Comparison of ENCODE assay signal across 30 cellular contexts in genomic region chr2:97796465-97797126, GRCh38.
"Had no signal": no experiment of that assay in that cellular context is flagged by ENCODE, and none has a peak within 500 bp of the region (broad histone marks: within the 10 kb centered on the region; RNA-seq: fewer than 3 reads in every experiment).

No MANE protein-coding gene starts in this region.

- H3K4me1 ChIP-seq: adrenal gland, ascending aorta, esophagus squamous epithelium, gastroesophageal sphincter had no signal

- H3K9me3 ChIP-seq: adrenal gland, ascending aorta, esophagus squamous epithelium, gastroesophageal sphincter had no signal

- FAIRE-seq: bronchial epithelial cell, endometrium, endothelial cell of umbilical vein had no signal

- DNase-seq: activated CD4-positive, alpha-beta memory T cell treated with anti-CD3 and anti-CD28 coated beads for 36 hours; activated CD4-positive, alpha-beta T cell treated with anti-CD3 and anti-CD28 coated beads for 36 hours; activated CD4-positive, alpha-beta T cell treated with anti-CD3 and anti-CD28 coated beads, Interleukin-2, amount 10 ng/mL, durations not matched to agents 24 days and 14 days; activated CD4-positive, CD25-positive, alpha-beta regulatory T cell; activated CD4-positive, CD25-positive, alpha-beta regulatory T cell treated with anti-CD3 and anti-CD28 coated beads, Interleukin-2, amount 50 U/mL, for 72 hours; activated CD8-positive, alpha-beta memory T cell treated with anti-CD3 and anti-CD28 coated beads, Interleukin-2, amount 10 ng/mL, durations not matched to agents 7 days and 5 days; activated CD8-positive, alpha-beta memory T cell treated with anti-CD3 and anti-CD28 coated beads, Interleukin-2, amount 50 U/mL, for 4 hours; activated CD8-positive, alpha-beta T cell treated with anti-CD3 and anti-CD28 coated beads, Interleukin-2, amount 10 ng/mL, durations not matched to agents 7 days and 5 days; activated effector memory CD4-positive, alpha-beta T cell treated with anti-CD3 and anti-CD28 coated beads, Interleukin-2, amount 50 U/mL, for 16 hours; activated naive CD4-positive, alpha-beta T cell treated with anti-CD3 and anti-CD28 coated beads for 36 hours; activated naive CD8-positive, alpha-beta T cell treated with anti-CD3 and anti-CD28 coated beads for 36 hours; activated naive CD8-positive, alpha-beta T cell treated with anti-CD3 and anti-CD28 coated beads, Interleukin-2, amount 50 U/mL, for 24 hours; activated T-cell treated with anti-CD3 and anti-CD28 coated beads, Interleukin-2, amount 50 U/mL, for 1 hour; activated T-cell treated with anti-CD3 and anti-CD28 coated beads, Interleukin-2, amount 50 U/mL, for 48 hours; adrenal gland; brain microvascular endothelial cell; dorsolateral prefrontal cortex; effector CD4-positive, alpha-beta T cell; esophagus squamous epithelium; foreskin melanocyte; T-helper 1 cell; T-helper 17 cell; T1000 had no signal

- H3K27me3 ChIP-seq: adrenal gland, ascending aorta, brain microvascular endothelial cell, dorsolateral prefrontal cortex, esophagus squamous epithelium, gastroesophageal sphincter had no signal

- H3K4me3 ChIP-seq: adrenal gland, ascending aorta, coronary artery, dorsolateral prefrontal cortex, esophagus squamous epithelium, gastroesophageal sphincter had no signal

- H3K27ac ChIP-seq: adrenal gland, ascending aorta, brain microvascular endothelial cell, coronary artery, dorsolateral prefrontal cortex, epithelial cell of prostate, esophagus squamous epithelium, gastroesophageal sphincter had no signal

- ATAC-seq: activated CD4-positive, alpha-beta T cell treated with anti-CD3 and anti-CD28 coated beads for 36 hours; activated CD8-positive, alpha-beta memory T cell treated with anti-CD3 and anti-CD28 coated beads, Interleukin-2, amount 10 ng/mL, durations not matched to agents 7 days and 5 days; activated CD8-positive, alpha-beta T cell treated with anti-CD3 and anti-CD28 coated beads, Interleukin-2, amount 10 ng/mL, durations not matched to agents 7 days and 5 days; activated naive CD8-positive, alpha-beta T cell treated with anti-CD3 and anti-CD28 coated beads, Interleukin-2, amount 50 U/mL, for 24 hours; gastroesophageal sphincter; T-helper 17 cell had no signal
